In genomic region chr11:39236916-39237315, GRCh38 we compare ENCODE assay signal across 18 cellular contexts.
A peak's percentile ranks its signal among the peaks of the same experiment; 100 is the strongest.
DNase-seq lines count a peak whose midpoint lies in the region; ATAC-seq and TF ChIP-seq lines count a peak whose summit lies in the region.
"Had no signal": no experiment of that assay in that cellular context is flagged by ENCODE, and none has a peak within 500 bp of the region (broad histone marks: within the 10 kb centered on the region; RNA-seq: fewer than 3 reads in every experiment).

No MANE protein-coding gene starts in this region.

- peak; percentile 86; the same call in 2 of the 3 replicates for ATAC-seq in RWPE2 (ENCODE audit: low read depth)
- no peak for ATAC-seq in HG03039 (IDR thresholded peaks at IDR 0.05; ENCODE audit: unreplicated experiment)

- no TSS peak for BruUV-seq in A673 (replicated peaks; lab: Mats Ljungman, UMichigan)

- no peaks in the 10 kb centered on the region for H3K27me3 ChIP-seq in A673 (replicated peaks; ENCODE audit: insufficient read depth, low read depth, low read length, poor library complexity)
- H3K27me3 ChIP-seq in RWPE2 (ENCODE audit: insufficient read depth, poor library complexity, severe bottlenecking) = no peaks in the 10 kb centered on the region
- H3K27me3 ChIP-seq: SJCRH30 had no signal

- CTCF ChIA-PET in A673 (lab: Charles Lee) = no interaction called here

- H3K9me3 ChIP-seq in A673 (ENCODE audit: low read depth, low read length, poor library complexity, severe bottlenecking) (peaks cover 12% of the 10 kb centered on the region), RWPE2 (ENCODE audit: severe bottlenecking) (peaks cover 2% of the 10 kb centered on the region)
- H3K9me3 ChIP-seq: SJCRH30 had no signal

- TF ChIP-seq CTCF in A673 (conservative IDR thresholded peaks at IDR 0.05; ENCODE audit: low read depth, low read length) (no peak), RWPE2 (IDR thresholded peaks at IDR 0.05; ENCODE audit: poor library complexity, severe bottlenecking) (no peak)

- POLR2A ChIA-PET in A673 (lab: Charles Lee; ENCODE audit: low non-redundant PET) = no interaction called here

- H3K27ac ChIP-seq in A673 (ENCODE audit: low read depth, low read length, poor library complexity, severe bottlenecking) (no peak overlapping the region), RWPE2 (ENCODE audit: poor library complexity, severe bottlenecking) (no peak overlapping the region), caudate nucleus (ENCODE audit: low read depth, low read length) (no peak overlapping the region)
- H3K27ac ChIP-seq: HL-60, SJCRH30 had no signal

- intact Hi-C loops in A673 (cut with micrococcal nuclease; ENCODE audit: unreplicated experiment) = no loop called here

- DNase-seq in A673 (ENCODE audit: low spot score) (peak; percentile 68), HPDE6-E6E7 (ENCODE audit: extremely low spot score) (peak; percentile 5), RWPE2 (ENCODE audit: low spot score) (no peak), kidney glomerular epithelial cell (lab: John Stamatoyannopoulos, UW) (peak; percentile 62), HK-2 (ENCODE audit: unreplicated experiment) (no peak), caudate nucleus (lab: John Stamatoyannopoulos, UW) (no peak), putamen (ENCODE audit: low spot score) (no peak)
- DNase-seq: AML-193; KBM-7; NCI-H1048; NCI-H1436 treated with DMSO at 0.1 percent for 48 hours; NCI-H2081; NCI-H510A; NK-92 treated with Interleukin-12 subunit alpha and Interleukin-12 subunit beta, amount 100 ng/mL, for 24 hours; SJCRH30; SW 1271 had no signal

- H3K4me1 ChIP-seq in A673 (ENCODE audit: insufficient read depth, low read length, poor library complexity, severe bottlenecking) = no peaks in the 10 kb centered on the region
- H3K4me1 ChIP-seq in RWPE2 (ENCODE audit: insufficient read depth, poor library complexity, severe bottlenecking) = peaks cover 3% of the 10 kb centered on the region
- H3K4me1 ChIP-seq: SJCRH30 had no signal

- H3K36me3 ChIP-seq in A673 (ENCODE audit: insufficient read depth, low read length, poor library complexity, severe bottlenecking) (no peaks in the 10 kb centered on the region), RWPE2 (ENCODE audit: low read depth) (no peaks in the 10 kb centered on the region)
- H3K36me3 ChIP-seq: SJCRH30 had no signal

- H3K4me3 ChIP-seq in A673 (ENCODE audit: low read depth, low read length, poor library complexity, severe bottlenecking) (no peak overlapping the region), RWPE2 (ENCODE audit: severe bottlenecking) (no peak overlapping the region)
- H3K4me3 ChIP-seq: SJCRH30 had no signal

Comparison
In these comparisons a context has a peak if more than half of its experiments do, and no peak if none do; other contexts are left out.
1. DNase-seq: peak in A673 (single experiment), HPDE6-E6E7 (single experiment) and kidney glomerular epithelial cell (single experiment); none in RWPE2 (single experiment), HK-2 (single experiment), caudate nucleus (0 of 61) and putamen (single experiment).